Comparison of ENCODE assay signal across 20 cellular contexts in the genomic region with DNA sequence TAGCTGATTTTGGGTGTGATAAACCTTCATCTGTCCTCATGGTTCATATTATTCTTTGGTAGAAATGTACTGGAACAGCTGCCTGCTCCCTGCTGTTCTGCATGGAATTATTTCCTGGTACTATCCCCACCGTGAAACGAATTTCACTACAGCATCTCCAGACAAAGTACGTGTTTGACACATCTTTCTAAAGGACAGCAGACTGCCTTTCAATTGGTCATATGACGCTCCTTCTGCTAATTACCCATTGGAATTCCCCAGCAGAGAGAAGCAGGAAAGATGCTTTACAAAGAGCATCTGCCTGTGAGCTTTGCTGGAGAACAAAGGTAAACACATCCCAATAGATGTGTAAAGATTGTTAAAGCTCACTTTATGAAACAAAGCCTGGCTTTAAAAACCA. TPM values are rescaled to one million over a fixed set of nuclear protein-coding genes. Genes with fewer than 3 reads are reported as not detected.
A peak's percentile ranks its signal among the peaks of the same experiment; 100 is the strongest.
DNase-seq lines count a peak whose midpoint lies in the region; ATAC-seq and TF ChIP-seq lines count a peak whose summit lies in the region.
"Had no signal": no experiment of that assay in that cellular context is flagged by ENCODE, and none has a peak within 500 bp of the region (broad histone marks: within the 10 kb centered on the region; RNA-seq: fewer than 3 reads in every experiment).

No MANE protein-coding gene starts in this region.

- peak overlapping the region; percentile 7 for H3K27ac ChIP-seq in neural cell (ENCODE audit: low read length)
- H3K27ac ChIP-seq in body of pancreas: no peak overlapping the region
- H3K27ac ChIP-seq: PC-9, uterus had no signal

- TF ChIP-seq RAD21 in neural cell (conservative IDR thresholded peaks at IDR 0.05): no peak

- no peaks in the 10 kb centered on the region for H3F3A ChIP-seq in neural cell (ENCODE audit: insufficient read depth, low read length, poor library complexity, severe bottlenecking)

- intact Hi-C loops in body of pancreas (cut with DNase I): no loop called here

- H3K4me3 Mint-ChIP-seq in T-helper 17 cell: no peak overlapping the region
- H3K4me3 Mint-ChIP-seq: activated CD4-positive, alpha-beta T cell treated with anti-CD3 and anti-CD28 coated beads, Interleukin-2, amount 10 ng/mL, durations not matched to agents 7 days and 5 days; CD8-positive, alpha-beta T cell; dendritic cell treated with granulocyte-macrophage colony-stimulating factor and Interleukin-4, amounts not matched to agents 40 ng/mL and 50 ng/mL, for 4 days; memory B cell; natural killer cell treated with Interleukin-12 subunit alpha and Interleukin-12 subunit beta and Interleukin-15 and Interleukin-18, amount 100 ng/mL, for 72 hours had no signal

- H3K36me3 Mint-ChIP-seq in T-helper 17 cell (ENCODE audit: low read depth): no peaks in the 10 kb centered on the region
- H3K36me3 Mint-ChIP-seq: CD8-positive, alpha-beta T cell; memory B cell; natural killer cell treated with Interleukin-12 subunit alpha and Interleukin-12 subunit beta and Interleukin-15 and Interleukin-18, amount 100 ng/mL, for 72 hours had no signal

- no peak overlapping the region for H2AFZ ChIP-seq in neural cell (ENCODE audit: low read depth, low read length)
- H2AFZ ChIP-seq: PC-9 had no signal

- 29 to 41% methylated on average over 4 of the region's 4 CpGs for WGBS in body of pancreas, 2 donors

- no peaks in the 10 kb centered on the region for H3K79me2 ChIP-seq in neural cell (replicated peaks; ENCODE audit: insufficient read depth, low read length)

- H3K9me3 ChIP-seq in T-helper 17 cell (ENCODE audit: control insufficient read depth, low read length, poor library complexity, severe bottlenecking) (no peaks in the 10 kb centered on the region), neural cell (ENCODE audit: low read length) (no peaks in the 10 kb centered on the region), body of pancreas (no peaks in the 10 kb centered on the region)
- H3K9me3 ChIP-seq: uterus had no signal

- H3K4me1 Mint-ChIP-seq in T-helper 17 cell: peaks cover 11% of the 10 kb centered on the region
- H3K4me1 Mint-ChIP-seq: memory B cell had no signal

- no peak for ATAC-seq in T-helper 17 cell
- no peak for ATAC-seq in body of pancreas
- no peak for ATAC-seq in HG03571 (IDR thresholded peaks at IDR 0.05; ENCODE audit: unreplicated experiment)
- ATAC-seq: CD8-positive, alpha-beta T cell; natural killer cell treated with Interleukin-12 subunit alpha and Interleukin-12 subunit beta and Interleukin-15 and Interleukin-18, amount 100 ng/mL, for 72 hours had no signal

- H3K27me3 ChIP-seq in neural cell (ENCODE audit: insufficient read depth, low read depth, low read length) (peaks cover 5% of the 10 kb centered on the region), body of pancreas (no peaks in the 10 kb centered on the region)
- H3K27me3 ChIP-seq: uterus had no signal

- TF ChIP-seq EP300 in neural cell (conservative IDR thresholded peaks at IDR 0.05; ENCODE audit: poor library complexity, severe bottlenecking): peak; percentile 26

- TF ChIP-seq POLR2A in body of pancreas (IDR thresholded peaks at IDR 0.05): no peak

- peaks cover 2% of the 10 kb centered on the region for H3K4me1 ChIP-seq in body of pancreas
- H3K4me1 ChIP-seq: uterus had no signal

- DNase-seq in NCI-H1694 treated with DMSO at 0.1 percent for 48 hours (lab: John Stamatoyannopoulos, UW) (peak; percentile 18), NCI-H1694 (lab: John Stamatoyannopoulos, UW) (no peak), NCI-H187 treated with DMSO at 0.1 percent for 48 hours (lab: John Stamatoyannopoulos, UW) (peak; percentile 28), T-helper 17 cell (no peak), body of pancreas (no peak), GM19238 (ENCODE audit: insufficient read length, low spot score) (no peak)
- DNase-seq: ACHN; activated naive CD4-positive, alpha-beta T cell; CD8-positive, alpha-beta T cell; NCI-H446 treated with DMSO at 0.1 percent for 48 hours; PC-9; retina; uterus had no signal

- H3K4me3 ChIP-seq in neural cell (ENCODE audit: low read length) (peak overlapping the region; percentile 30), body of pancreas (no peak overlapping the region)
- H3K4me3 ChIP-seq: PC-9, uterus had no signal

- H3K27me3 Mint-ChIP-seq in T-helper 17 cell: no peaks in the 10 kb centered on the region

- H3K27ac Mint-ChIP-seq in T-helper 17 cell: peak overlapping the region; percentile 9
- H3K27ac Mint-ChIP-seq: CD8-positive, alpha-beta T cell; dendritic cell treated with granulocyte-macrophage colony-stimulating factor and Interleukin-4, amounts not matched to agents 40 ng/mL and 50 ng/mL, for 4 days; memory B cell had no signal

- no peak for TF ChIP-seq CTCF in neural cell (IDR thresholded peaks at IDR 0.05; ENCODE audit: poor library complexity, severe bottlenecking)
- TF ChIP-seq CTCF in body of pancreas (IDR thresholded peaks at IDR 0.05): no peak

- H3K36me3 ChIP-seq in neural cell (ENCODE audit: insufficient read depth, low read length) (no peaks in the 10 kb centered on the region), body of pancreas (replicated peaks in 1 of 2; ENCODE audit: insufficient read depth in 1 of 2, low read depth in 2 of 2) (no peaks in the 10 kb centered on the region)
- H3K36me3 ChIP-seq: uterus had no signal

- H3K9me2 ChIP-seq in neural cell (ENCODE audit: insufficient read depth, low read length): no peaks in the 10 kb centered on the region

- no peak overlapping the region for H3K9ac ChIP-seq in neural cell (ENCODE audit: low read length)

- no peak overlapping the region for H3K4me2 ChIP-seq in neural cell (ENCODE audit: low read length)
- H3K4me2 ChIP-seq: PC-9 had no signal

- H4K20me1 ChIP-seq in neural cell (ENCODE audit: insufficient read depth): no peaks in the 10 kb centered on the region

TF ChIP-seq in neural cell, 6 proteins besides CTCF, POLR2A, EP300 and RAD21:
- TF ChIP-seq TAF1 (IDR thresholded peaks at IDR 0.05; ENCODE audit: low read depth) (no peak), SMC3 (conservative IDR thresholded peaks at IDR 0.05; ENCODE audit: poor library complexity) (no peak), POLR2AphosphoS5 (IDR thresholded peaks at IDR 0.05) (no peak), MXI1 (conservative IDR thresholded peaks at IDR 0.05; ENCODE audit: poor library complexity, severe bottlenecking) (no peak), EZH2 (IDR thresholded peaks at IDR 0.05; ENCODE audit: borderline replicate concordance, insufficient read depth, low read length, poor library complexity, severe bottlenecking) (no peak)
- TF ChIP-seq, protein P1, sequence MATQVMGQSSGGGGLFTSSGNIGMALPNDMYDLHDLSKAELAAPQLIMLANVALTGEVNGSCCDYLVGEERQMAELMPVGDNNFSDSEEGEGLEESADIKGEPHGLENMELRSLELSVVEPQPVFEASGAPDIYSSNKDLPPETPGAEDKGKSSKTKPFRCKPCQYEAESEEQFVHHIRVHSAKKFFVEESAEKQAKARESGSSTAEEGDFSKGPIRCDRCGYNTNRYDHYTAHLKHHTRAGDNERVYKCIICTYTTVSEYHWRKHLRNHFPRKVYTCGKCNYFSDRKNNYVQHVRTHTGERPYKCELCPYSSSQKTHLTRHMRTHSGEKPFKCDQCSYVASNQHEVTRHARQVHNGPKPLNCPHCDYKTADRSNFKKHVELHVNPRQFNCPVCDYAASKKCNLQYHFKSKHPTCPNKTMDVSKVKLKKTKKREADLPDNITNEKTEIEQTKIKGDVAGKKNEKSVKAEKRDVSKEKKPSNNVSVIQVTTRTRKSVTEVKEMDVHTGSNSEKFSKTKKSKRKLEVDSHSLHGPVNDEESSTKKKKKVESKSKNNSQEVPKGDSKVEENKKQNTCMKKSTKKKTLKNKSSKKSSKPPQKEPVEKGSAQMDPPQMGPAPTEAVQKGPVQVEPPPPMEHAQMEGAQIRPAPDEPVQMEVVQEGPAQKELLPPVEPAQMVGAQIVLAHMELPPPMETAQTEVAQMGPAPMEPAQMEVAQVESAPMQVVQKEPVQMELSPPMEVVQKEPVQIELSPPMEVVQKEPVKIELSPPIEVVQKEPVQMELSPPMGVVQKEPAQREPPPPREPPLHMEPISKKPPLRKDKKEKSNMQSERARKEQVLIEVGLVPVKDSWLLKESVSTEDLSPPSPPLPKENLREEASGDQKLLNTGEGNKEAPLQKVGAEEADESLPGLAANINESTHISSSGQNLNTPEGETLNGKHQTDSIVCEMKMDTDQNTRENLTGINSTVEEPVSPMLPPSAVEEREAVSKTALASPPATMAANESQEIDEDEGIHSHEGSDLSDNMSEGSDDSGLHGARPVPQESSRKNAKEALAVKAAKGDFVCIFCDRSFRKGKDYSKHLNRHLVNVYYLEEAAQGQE (IDR thresholded peaks at IDR 0.05; ENCODE audit: borderline replicate concordance): no peak

RNA-seq across cellular contexts. Expression of a gene that starts 4.4 kb away (rescaled TPM):
- under 1 TPM in 1 of 2 donors, not detected in 1; 0.44 TPM for total RNA-seq in T-helper 17 cell
- not detected in 2 replicates for polyA plus RNA-seq in neural cell
- polyA minus RNA-seq in neural cell: not detected in 2 replicates
- total RNA-seq in body of pancreas: not detected
- total RNA-seq: CD8-positive, alpha-beta T cell; epithelial cell of proximal tubule; PC-9 had no signal

Comparison
In these comparisons a context has a peak if more than half of its experiments do, and no peak if none do; other contexts are left out.
1. DNase-seq: peak in NCI-H1694 treated with DMSO at 0.1 percent for 48 hours (single experiment) and NCI-H187 treated with DMSO at 0.1 percent for 48 hours (single experiment); none in NCI-H1694 (single experiment), T-helper 17 cell (0 of 3), body of pancreas (0 of 4) and GM19238 (single experiment).